ENCODE assay signal across 10 cellular contexts in genomic region chr3:71245052-71245488, GRCh38.
DNase-seq lines count a peak whose midpoint lies in the region; ATAC-seq, FAIRE-seq and TF ChIP-seq lines count a peak whose summit lies in the region.
"Had no signal": no experiment of that assay in that cellular context is flagged by ENCODE, and none has a peak within 500 bp of the region (broad histone marks: within the 10 kb centered on the region; RNA-seq: fewer than 3 reads in every experiment).

No MANE protein-coding gene starts in this region.

- no peak overlapping the region for H3K4me3 Mint-ChIP-seq in naive thymus-derived CD4-positive, alpha-beta T cell

- dilution Hi-C loops in endothelial cell of umbilical vein (cut with MboI; ENCODE audit: extremely low pct_ligation_motif_present, low sequenced_read_pairs) = no loop called here

- no peak for TF ChIP-seq POLR2A in endothelial cell of umbilical vein (IDR thresholded peaks at IDR 0.05; ENCODE audit: low read depth, low read length)

- intact Hi-C loops in endothelial cell of umbilical vein (cut with micrococcal nuclease) = loop anchor here (2.0 to 5.0 kb wide), 2 partner anchors 142 to 337 kb away; partner anchors contain the start of gene FOXP1
- intact Hi-C loops in naive thymus-derived CD4-positive, alpha-beta T cell (cut with micrococcal nuclease) = loop anchor here in 1 of 2 donors (2.0 kb wide), 1 partner anchor 14 kb away; no protein-coding TSS in a partner anchor

- no peaks in the 10 kb centered on the region for H3K27me3 ChIP-seq in HUES48 (ENCODE audit: control insufficient read depth, insufficient read depth, low read length)
- H3K27me3 ChIP-seq in endothelial cell of umbilical vein (ENCODE audit: control insufficient read depth in 2 of 2, insufficient read depth in 2 of 2, low read length in 2 of 2) = no peaks in the 10 kb centered on the region
- H3K27me3 ChIP-seq in naive thymus-derived CD4-positive, alpha-beta T cell (ENCODE audit: control insufficient read depth in 2 of 2, insufficient read depth in 2 of 2, low read length in 2 of 2) = no peaks in the 10 kb centered on the region
- H3K27me3 ChIP-seq: MG63, neutrophil had no signal

- no peaks in the 10 kb centered on the region for H4K20me1 ChIP-seq in endothelial cell of umbilical vein (replicated peaks; ENCODE audit: control insufficient read depth, extremely low read depth, insufficient read depth, low read length)

- no peaks in the 10 kb centered on the region for H3K9me1 ChIP-seq in endothelial cell of umbilical vein (replicated peaks; ENCODE audit: control insufficient read depth, extremely low read depth, insufficient read depth, low read length)

- TF ChIP-seq CTCF in endothelial cell of umbilical vein (IDR thresholded peaks at IDR 0.05; ENCODE audit: extremely low read depth in 1 of 2, insufficient read depth in 1 of 2, low read depth in 1 of 2, low read length in 2 of 2) = no peak

- H3K79me2 ChIP-seq in endothelial cell of umbilical vein (ENCODE audit: control insufficient read depth, insufficient read depth, low read length) = no peaks in the 10 kb centered on the region

- no TSS peak for BruUV-seq in endothelial cell of umbilical vein (replicated peaks; lab: Mats Ljungman, UMichigan)

- POLR2A ChIA-PET in endothelial cell of umbilical vein (lab: Charles Lee) = interaction anchor here (0.7 to 1.0 kb wide), 2 partner anchors 116 to 143 kb away, joined by 4 read pairs; no protein-coding TSS in a partner anchor
- POLR2A ChIA-PET in naive thymus-derived CD4-positive, alpha-beta T cell (lab: Charles Lee) = interaction anchor here (0.7 kb wide), 1 partner anchor 70 kb away, joined by 3 read pairs; no protein-coding TSS in a partner anchor

- ATAC-seq in naive thymus-derived CD4-positive, alpha-beta T cell = no peak
- ATAC-seq in HG03039 (IDR thresholded peaks at IDR 0.05; ENCODE audit: unreplicated experiment) = no peak

- peak; percentile 35 for DNase-seq in AG08396 (ENCODE audit: low spot score)
- DNase-seq in endothelial cell of umbilical vein (ENCODE audit: low read depth, low spot score) = peak; percentile 80
- DNase-seq in naive thymus-derived CD4-positive, alpha-beta T cell = no peak
- no peak for DNase-seq in GF-D8 (lab: John Stamatoyannopoulos, UW)
- no peak for DNase-seq in stimulated activated CD4-positive, alpha-beta T cell treated with anti-CD3 and anti-CD28 coated beads, Interleukin-15, amount 100 ng/mL, for 24 hours
- no peak for DNase-seq in DMS79 treated with DMSO at 0.1 percent for 48 hours (lab: John Stamatoyannopoulos, UW)
- DNase-seq: MG63 had no signal

- no peaks in the 10 kb centered on the region for H3K9me3 Mint-ChIP-seq in naive thymus-derived CD4-positive, alpha-beta T cell

- no peak overlapping the region for H3K9ac ChIP-seq in HUES48 (ENCODE audit: low read depth, low read length)
- H3K9ac ChIP-seq in endothelial cell of umbilical vein (replicated peaks; ENCODE audit: extremely low read depth, insufficient read depth, low read length) = peak overlapping the region; percentile 53

- peaks cover 0 to 41% (median 18%) of the 10 kb centered on the region in 5 donors for H3K36me3 Mint-ChIP-seq in naive thymus-derived CD4-positive, alpha-beta T cell

- CTCF ChIA-PET in endothelial cell of umbilical vein (lab: Charles Lee) = interaction anchor here (1.0 to 2.6 kb wide), 6 partner anchors 14 to 528 kb away, joined by 3 to 11 read pairs (median 4); no protein-coding TSS in a partner anchor
- CTCF ChIA-PET in naive thymus-derived CD4-positive, alpha-beta T cell (lab: Charles Lee) = no interaction called here

- H3K4me1 Mint-ChIP-seq in naive thymus-derived CD4-positive, alpha-beta T cell = peaks cover 2 to 94% (median 90%) of the 10 kb centered on the region in 7 donors

- H3K27ac ChIP-seq in HUES48 (ENCODE audit: low read depth, low read length) = peak overlapping the region; percentile 76
- H3K27ac ChIP-seq in endothelial cell of umbilical vein (ENCODE audit: insufficient read depth, low read depth, low read length) = peak overlapping the region; percentile 59
- no peak overlapping the region for H3K27ac ChIP-seq in naive thymus-derived CD4-positive, alpha-beta T cell (ENCODE audit: low read depth, low read length)
- H3K27ac ChIP-seq: neutrophil had no signal

- peaks cover 0 to 4% (median 0%) of the 10 kb centered on the region in 5 donors for H3K27me3 Mint-ChIP-seq in naive thymus-derived CD4-positive, alpha-beta T cell

- H3K27ac Mint-ChIP-seq in naive thymus-derived CD4-positive, alpha-beta T cell = peak overlapping the region in 7 of 9 donors; percentile 14 to 78 (median 52)

- no peak for FAIRE-seq in endothelial cell of umbilical vein (lab: Jason Lieb, UNC)

- peak overlapping the region; percentile 44 for H2AFZ ChIP-seq in endothelial cell of umbilical vein (ENCODE audit: low read depth, low read length)

- H3K9me3 ChIP-seq in HUES48 (ENCODE audit: control insufficient read depth, insufficient read depth, low read length) (no peaks in the 10 kb centered on the region), endothelial cell of umbilical vein (replicated peaks; ENCODE audit: control insufficient read depth, insufficient read depth, low read length) (no peaks in the 10 kb centered on the region)
- no peaks in the 10 kb centered on the region for H3K9me3 ChIP-seq in naive thymus-derived CD4-positive, alpha-beta T cell (ENCODE audit: control insufficient read depth in 2 of 3, low read length in 3 of 3)
- H3K9me3 ChIP-seq: MG63, neutrophil had no signal

- H3K36me3 ChIP-seq in HUES48 (ENCODE audit: control insufficient read depth, insufficient read depth, low read length) (no peaks in the 10 kb centered on the region), endothelial cell of umbilical vein (ENCODE audit: control insufficient read depth in 2 of 2, extremely low read depth in 1 of 2, insufficient read depth in 2 of 2, low read length in 2 of 2) (no peaks in the 10 kb centered on the region)
- H3K36me3 ChIP-seq in naive thymus-derived CD4-positive, alpha-beta T cell (ENCODE audit: control insufficient read depth in 2 of 3, insufficient read depth in 3 of 3, low read length in 3 of 3) = no peaks in the 10 kb centered on the region
- H3K36me3 ChIP-seq: MG63, neutrophil had no signal

- H3K4me1 ChIP-seq in HUES48 (ENCODE audit: control insufficient read depth, insufficient read depth, low read length) = peaks cover 66% of the 10 kb centered on the region
- H3K4me1 ChIP-seq in endothelial cell of umbilical vein (ENCODE audit: control insufficient read depth, extremely low read depth, insufficient read depth, low read length) = peaks cover 21% of the 10 kb centered on the region
- peaks cover 0 to 24% of the 10 kb centered on the region in 2 donors for H3K4me1 ChIP-seq in naive thymus-derived CD4-positive, alpha-beta T cell (ENCODE audit: control insufficient read depth in 2 of 2, insufficient read depth in 2 of 2, low read length in 2 of 2)

- peak overlapping the region; percentile 31; the same call in 1 of the 2 replicates for H3K4me3 ChIP-seq in HUES48 (ENCODE audit: low read depth, low read length)
- peak overlapping the region in 1 of 3 experiments; percentile 38 for H3K4me3 ChIP-seq in endothelial cell of umbilical vein (replicated peaks in 1 of 3; ENCODE audit: insufficient read depth in 1 of 3, low read depth in 1 of 3, low read length in 3 of 3)
- H3K4me3 ChIP-seq in naive thymus-derived CD4-positive, alpha-beta T cell (ENCODE audit: low read length) = no peak overlapping the region
- H3K4me3 ChIP-seq: MG63 had no signal

- H3K4me2 ChIP-seq in endothelial cell of umbilical vein (ENCODE audit: insufficient read depth, low read length) = peak overlapping the region; percentile 82

TF ChIP-seq in endothelial cell of umbilical vein, 7 proteins besides CTCF, POLR2A, EP300 and RAD21:
- TF ChIP-seq JUN (IDR thresholded peaks at IDR 0.05; ENCODE audit: borderline replicate concordance, insufficient read depth, insufficient read length, low read depth) = no peak
- no peak for TF ChIP-seq POLR2AphosphoS5 (IDR thresholded peaks at IDR 0.05; ENCODE audit: insufficient read depth, low read depth, low read length)
- TF ChIP-seq, protein P1, sequence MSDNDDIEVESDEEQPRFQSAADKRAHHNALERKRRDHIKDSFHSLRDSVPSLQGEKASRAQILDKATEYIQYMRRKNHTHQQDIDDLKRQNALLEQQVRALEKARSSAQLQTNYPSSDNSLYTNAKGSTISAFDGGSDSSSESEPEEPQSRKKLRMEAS (IDR thresholded peaks at IDR 0.05; ENCODE audit: insufficient read depth, insufficient read length) = no peak
- no peak for TF ChIP-seq MYC (IDR thresholded peaks at IDR 0.05; ENCODE audit: low read depth, low read length)
- no peak for TF ChIP-seq GATA2 (IDR thresholded peaks at IDR 0.05; ENCODE audit: insufficient read depth, insufficient read length, low read depth, low read length)
- no peak for TF ChIP-seq FOS (IDR thresholded peaks at IDR 0.05; ENCODE audit: borderline replicate concordance, insufficient read depth, low read length)

Comparison
In these comparisons a context has a peak if more than half of its experiments do, and no peak if none do; other contexts are left out.
1. DNase-seq: peak in AG08396 (single experiment) and endothelial cell of umbilical vein (single experiment); none in naive thymus-derived CD4-positive, alpha-beta T cell (0 of 9), GF-D8 (single experiment), stimulated activated CD4-positive, alpha-beta T cell treated with anti-CD3 and anti-CD28 coated beads, Interleukin-15, amount 100 ng/mL, for 24 hours (single experiment) and DMS79 treated with DMSO at 0.1 percent for 48 hours (single experiment).